1 cellular context compared by ENCODE assay signal in genomic region chr9:96566401-96567202, GRCh38.
TF ChIP-seq lines count a peak whose summit lies in the region.

No MANE protein-coding gene starts in this region.

TF ChIP-seq in HEK293, 187 proteins besides CTCF, POLR2A, EP300 and RAD21 (continued from another document):
- TF ChIP-seq OVOL3 (tag by site-specific recombination; IDR thresholded peaks at IDR 0.05) (no peak), RBAK (tag by site-specific recombination; IDR thresholded peaks at IDR 0.05) (no peak)
